ENCODE assay signal across 9 cellular contexts in genomic region chr22:27802389-27803079, GRCh38. TPM values are rescaled to one million over a fixed set of nuclear protein-coding genes. Genes with fewer than 3 reads are reported as not detected.
A peak's percentile ranks its signal among the peaks of the same experiment; 100 is the strongest.
DNase-seq lines count a peak whose midpoint lies in the region; ATAC-seq and TF ChIP-seq lines count a peak whose summit lies in the region.
"Had no signal": no experiment of that assay in that cellular context is flagged by ENCODE, and none has a peak within 500 bp of the region (broad histone marks: within the 10 kb centered on the region; RNA-seq: fewer than 3 reads in every experiment).

No MANE protein-coding gene starts in this region.

- peak overlapping the region; percentile 52 for H3K27ac Mint-ChIP-seq in Calu3 (ENCODE audit: unreplicated experiment)

- peak overlapping the region; percentile 82 for H3K4me3 Mint-ChIP-seq in Calu3 (ENCODE audit: low read depth, unreplicated experiment)

- H3K9me3 ChIP-seq in psoas muscle, result no peaks in the 10 kb centered on the region

- H3K36me3 ChIP-seq in psoas muscle (ENCODE audit: insufficient read depth in 1 of 2, low read depth in 1 of 2), result no peaks in the 10 kb centered on the region

- peaks cover 26% of the 10 kb centered on the region for H3K36me3 Mint-ChIP-seq in Calu3 (ENCODE audit: insufficient read depth, unreplicated experiment)

- H3K4me1 ChIP-seq in psoas muscle, result peaks cover 30% of the 10 kb centered on the region

- TF ChIP-seq CTCF in Calu3 (IDR thresholded peaks at IDR 0.05; ENCODE audit: unreplicated experiment), result no peak
- TF ChIP-seq CTCF in foreskin fibroblast (IDR thresholded peaks at IDR 0.05; ENCODE audit: low read depth, low read length), result no peak
- TF ChIP-seq CTCF in psoas muscle (IDR thresholded peaks at IDR 0.05), result no peak

- no peaks in the 10 kb centered on the region for H3K9me3 Mint-ChIP-seq in Calu3 (ENCODE audit: low read depth, unreplicated experiment)

- H3K4me3 ChIP-seq in foreskin fibroblast (ENCODE audit: low read depth in 1 of 2, low read length in 2 of 2) (peak overlapping the region; percentile 70 to 72), psoas muscle (peak overlapping the region; percentile 95)

- H3K27me3 ChIP-seq in psoas muscle (ENCODE audit: insufficient read depth in 3 of 3, low read length in 2 of 3), result peaks cover 0 to 2% (median 0%) of the 10 kb centered on the region in 3 donors

- H3K4me1 Mint-ChIP-seq in Calu3 (ENCODE audit: low read depth, unreplicated experiment), result peaks cover 18% of the 10 kb centered on the region

- 24 to 36% (median 32%) methylated on average over 33 of the region's 33 CpGs for WGBS in psoas muscle, 3 donors

- no peak for DNase-seq in Calu3
- peak; percentile 43 for DNase-seq in UCSD-AML1 (lab: John Stamatoyannopoulos, UW; ENCODE audit: unreplicated experiment)
- no peak for DNase-seq in foreskin fibroblast
- no peak for DNase-seq in psoas muscle
- DNase-seq in RPMI8226, result no peak
- DNase-seq in NK-92 treated with Interleukin-12 subunit alpha and Interleukin-12 subunit beta, amount 100 ng/mL, for 24 hours (lab: John Stamatoyannopoulos, UW), result no peak
- DNase-seq: NCI-H146 had no signal

- peaks cover 20% of the 10 kb centered on the region for H3K27me3 Mint-ChIP-seq in Calu3 (ENCODE audit: unreplicated experiment)

- ATAC-seq in psoas muscle (no peak), HG03280 (IDR thresholded peaks at IDR 0.05; ENCODE audit: unreplicated experiment) (no peak), HG03442 (IDR thresholded peaks at IDR 0.05; ENCODE audit: unreplicated experiment) (no peak)

- peak overlapping the region; percentile 94 for H3K27ac ChIP-seq in psoas muscle

- BruUV-seq in Calu3 (replicated peaks; lab: Mats Ljungman, UMichigan), result no TSS peak

- CTCF ChIA-PET in Calu3 (lab: Charles Lee), result interaction anchor here (1.4 kb wide), 1 partner anchor 79 kb away, joined by 3 read pairs; no protein-coding TSS in a partner anchor

- intact Hi-C loops in Calu3 (cut with micrococcal nuclease; ENCODE audit: unreplicated experiment) (loop anchor here (2.0 to 10.0 kb wide), 3 partner anchors 178 to 1046 kb away; no protein-coding TSS in a partner anchor), psoas muscle (cut with DNase I) (loop anchor here in 1 of 2 donors (5.0 to 10.0 kb wide), 5 partner anchors 165 to 1128 kb away; no protein-coding TSS in a partner anchor)

RNA-seq across cellular contexts. Expression of gene MN1, which starts 1.0 kb away (rescaled TPM):
- total RNA-seq in Calu3 (2022) (1.7 and 2.3 TPM in 2 replicates), psoas muscle (10 to 100 TPM in 3 of 4 donors, 1 to 10 TPM in 1; 7.3 to 39.3 (median 21.3) TPM)
- 10 to 100 TPM in 2 of 3 donors, 1 to 10 TPM in 1; 4.3 to 17.6 (median 14.8) TPM for polyA plus RNA-seq in psoas muscle
